Comparison of ENCODE assay signal across 30 cellular contexts in genomic region chr3:52073490-52073889, GRCh38.
"Had no signal": no experiment of that assay in that cellular context is flagged by ENCODE, and none has a peak within 500 bp of the region (broad histone marks: within the 10 kb centered on the region; RNA-seq: fewer than 3 reads in every experiment).

No MANE protein-coding gene starts in this region.

- H3K27me3 Mint-ChIP-seq: dendritic cell treated with granulocyte-macrophage colony-stimulating factor and Interleukin-4, amounts not matched to agents 40 ng/mL and 50 ng/mL, for 4 days; naive B cell; natural killer cell treated with Interleukin-12 subunit alpha and Interleukin-12 subunit beta and Interleukin-15 and Interleukin-18, amount 100 ng/mL, for 72 hours; stimulated activated naive CD8-positive, alpha-beta T cell treated with anti-CD3 and anti-CD28 coated beads, Interleukin-15, amount 100 ng/mL, for 72 hours had no signal

- H3K4me3 Mint-ChIP-seq: dendritic cell treated with granulocyte-macrophage colony-stimulating factor and Interleukin-4, amounts not matched to agents 40 ng/mL and 50 ng/mL, for 4 days; endodermal cell; mesothelial cell of epicardium; naive B cell; natural killer cell treated with Interleukin-12 subunit alpha and Interleukin-12 subunit beta and Interleukin-15 and Interleukin-18, amount 100 ng/mL, for 72 hours; neural progenitor cell; stimulated activated naive CD8-positive, alpha-beta T cell treated with anti-CD3 and anti-CD28 coated beads, Interleukin-15, amount 100 ng/mL, for 72 hours had no signal

- H3K27ac Mint-ChIP-seq: dendritic cell treated with granulocyte-macrophage colony-stimulating factor and Interleukin-4, amounts not matched to agents 40 ng/mL and 50 ng/mL, for 4 days; endodermal cell; mesothelial cell of epicardium; naive B cell; neural progenitor cell; stimulated activated naive CD8-positive, alpha-beta T cell treated with anti-CD3 and anti-CD28 coated beads, Interleukin-15, amount 100 ng/mL, for 72 hours had no signal

- H3K9me3 Mint-ChIP-seq: dendritic cell treated with granulocyte-macrophage colony-stimulating factor and Interleukin-4, amounts not matched to agents 40 ng/mL and 50 ng/mL, for 4 days; endodermal cell; mesothelial cell of epicardium; naive B cell; natural killer cell treated with Interleukin-12 subunit alpha and Interleukin-12 subunit beta and Interleukin-15 and Interleukin-18, amount 100 ng/mL, for 72 hours; neural progenitor cell; stimulated activated naive CD8-positive, alpha-beta T cell treated with anti-CD3 and anti-CD28 coated beads, Interleukin-15, amount 100 ng/mL, for 72 hours had no signal

- H3K27ac ChIP-seq: colonic mucosa, epithelial cell of prostate, gastrocnemius medialis, neural progenitor cell, ovary, suprapubic skin, thyroid gland had no signal

- H3K4me1 Mint-ChIP-seq: endodermal cell, naive B cell had no signal

- DNase-seq: colonic mucosa; effector CD8-positive, alpha-beta T cell; endodermal cell; foreskin fibroblast; gastrocnemius medialis; head of caudate nucleus; hippocampal formation; left colon; mesenchymal stem cell; mucosa of descending colon; naive B cell; nucleus accumbens; ovary; posterior cingulate gyrus; retina; stimulated activated CD4-positive, alpha-beta T cell treated with anti-CD3 and anti-CD28 coated beads, Interleukin-12 subunit alpha, Interleukin-12 subunit beta, amount 100 ng/mL, for 4 hours; stimulated activated CD4-positive, alpha-beta T cell treated with anti-CD3 and anti-CD28 coated beads, Interleukin-1b, Interleukin-23, amount 100 ng/mL, for 48 hours; stimulated activated CD4-positive, alpha-beta T cell treated with anti-CD3 and anti-CD28 coated beads, Interleukin-4, amount 100 ng/mL, for 1 hour; stimulated activated CD8-positive, alpha-beta memory T cell treated with anti-CD3 and anti-CD28 coated beads, Interleukin-4, amount 100 ng/mL, for 48 hours; stimulated activated naive CD4-positive, alpha-beta T cell; stimulated activated naive CD8-positive, alpha-beta T cell treated with anti-CD3 and anti-CD28 coated beads, Interleukin-15, amount 100 ng/mL, for 72 hours; thyroid gland; trophoblast cell had no signal

- ATAC-seq: gastrocnemius medialis; left colon; mucosa of descending colon; natural killer cell treated with Interleukin-12 subunit alpha and Interleukin-12 subunit beta and Interleukin-15 and Interleukin-18, amount 100 ng/mL, for 72 hours; sciatic nerve; stimulated activated naive CD8-positive, alpha-beta T cell treated with anti-CD3 and anti-CD28 coated beads, Interleukin-15, amount 100 ng/mL, for 72 hours had no signal

- H3K36me3 Mint-ChIP-seq: mesothelial cell of epicardium; naive B cell; natural killer cell treated with Interleukin-12 subunit alpha and Interleukin-12 subunit beta and Interleukin-15 and Interleukin-18, amount 100 ng/mL, for 72 hours; neural progenitor cell had no signal
